Comparison of ENCODE assay signal across 1 cellular context in the genomic region with DNA sequence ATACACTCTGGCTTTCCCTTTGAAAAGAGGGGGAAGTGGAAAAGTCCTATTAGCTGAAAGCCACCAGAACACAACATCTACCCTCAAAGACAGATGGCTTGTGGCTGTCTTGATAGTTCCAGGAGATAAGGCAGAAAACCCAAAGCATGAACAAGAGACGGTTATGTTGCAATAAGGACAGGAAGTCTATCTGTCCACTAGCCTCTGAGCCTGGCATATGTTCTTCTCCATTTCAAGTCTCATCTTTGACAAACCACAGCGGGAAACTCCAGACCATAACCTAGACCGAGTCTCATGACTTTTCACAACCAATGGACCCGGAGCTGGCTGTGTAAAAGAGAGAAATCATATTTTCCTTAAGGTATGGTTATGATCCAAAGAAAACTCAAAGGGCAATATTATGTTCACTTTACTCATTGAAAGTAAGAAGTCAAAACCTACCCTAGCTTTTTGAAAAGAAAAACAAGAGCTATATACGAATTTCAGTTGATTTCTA.
TF ChIP-seq lines count a peak whose summit lies in the region.

No MANE protein-coding gene starts in this region.

TF ChIP-seq in GM12878, 131 proteins besides CTCF, POLR2A, EP300 and RAD21 (continued from another document and continues in another):
- TF ChIP-seq SRF (IDR thresholded peaks at IDR 0.05; ENCODE audit: low read depth in 2 of 2, low read length in 2 of 2) (no peak), RBBP5 (conservative IDR thresholded peaks at IDR 0.05) (no peak), FOS (IDR thresholded peaks at IDR 0.05; ENCODE audit: borderline replicate concordance, extremely low read depth, insufficient read length) (no peak), EZH2 (IDR thresholded peaks at IDR 0.05; ENCODE audit: borderline replicate concordance, control insufficient read depth, low read depth, low read length) (no peak), GABPA (IDR thresholded peaks at IDR 0.05; ENCODE audit: low read depth) (0 out of 2 replicates have a peak, but pooled peaks have one; percentile 8), MTA2 (IDR thresholded peaks at IDR 0.05; ENCODE audit: low read depth) (peak; percentile 59; the same call in 1 of the 2 replicates), PAX5 (IDR thresholded peaks at IDR 0.05; ENCODE audit: borderline replicate concordance, low read depth, low read length) (no peak), TARDBP (IDR thresholded peaks at IDR 0.05; ENCODE audit: borderline replicate concordance) (no peak), SREBF1 (IDR thresholded peaks at IDR 0.05; ENCODE audit: low read length) (no peak), SREBF2 (IDR thresholded peaks at IDR 0.05; ENCODE audit: low read length) (no peak), ZNF207 (IDR thresholded peaks at IDR 0.05; ENCODE audit: borderline replicate concordance) (no peak), NR2C1 (IDR thresholded peaks at IDR 0.05) (no peak), BRCA1 (IDR thresholded peaks at IDR 0.05; ENCODE audit: low read depth, low read length) (no peak), YY1 (IDR thresholded peaks at IDR 0.05; ENCODE audit: low read depth, low read length) (0 out of 2 replicates have a peak, but pooled peaks have one; percentile 38), RCOR1 (conservative IDR thresholded peaks at IDR 0.05; ENCODE audit: low read depth, low read length) (no peak), ZNF274 (IDR thresholded peaks at IDR 0.05; ENCODE audit: insufficient read depth, insufficient read length) (no peak), JUND (IDR thresholded peaks at IDR 0.05; ENCODE audit: low read depth, low read length) (no peak), LARP7 (IDR thresholded peaks at IDR 0.05) (no peak), NR2C2 (IDR thresholded peaks at IDR 0.05; ENCODE audit: borderline replicate concordance, control insufficient read depth, insufficient read length, low read depth) (no peak), TCF12 (IDR thresholded peaks at IDR 0.05; ENCODE audit: low read depth, low read length) (no peak), PML (IDR thresholded peaks at IDR 0.05; ENCODE audit: low read length) (no peak; the same call in 1 of the 2 replicates), HDAC2 (IDR thresholded peaks at IDR 0.05) (no peak), SIX5 (IDR thresholded peaks at IDR 0.05; ENCODE audit: low read depth, low read length, severe bottlenecking) (no peak), SIN3A (IDR thresholded peaks at IDR 0.05; ENCODE audit: low read depth, low read length) (no peak), ZNF217 (IDR thresholded peaks at IDR 0.05) (0 out of 2 replicates have a peak, but pooled peaks have one; percentile 48), DPF2 (IDR thresholded peaks at IDR 0.05) (peak; percentile 38; the same call in 1 of the 2 replicates), HCFC1 (IDR thresholded peaks at IDR 0.05; ENCODE audit: low read length) (no peak), MEF2A (IDR thresholded peaks at IDR 0.05; ENCODE audit: insufficient read depth, low read depth, low read length) (no peak), WRNIP1 (IDR thresholded peaks at IDR 0.05; ENCODE audit: borderline replicate concordance, low read depth, low read length) (no peak), CHD2 (IDR thresholded peaks at IDR 0.05; ENCODE audit: borderline replicate concordance, low read depth, low read length) (0 out of 2 replicates have a peak, but pooled peaks have one; percentile 37)
- TF ChIP-seq, protein P1, sequence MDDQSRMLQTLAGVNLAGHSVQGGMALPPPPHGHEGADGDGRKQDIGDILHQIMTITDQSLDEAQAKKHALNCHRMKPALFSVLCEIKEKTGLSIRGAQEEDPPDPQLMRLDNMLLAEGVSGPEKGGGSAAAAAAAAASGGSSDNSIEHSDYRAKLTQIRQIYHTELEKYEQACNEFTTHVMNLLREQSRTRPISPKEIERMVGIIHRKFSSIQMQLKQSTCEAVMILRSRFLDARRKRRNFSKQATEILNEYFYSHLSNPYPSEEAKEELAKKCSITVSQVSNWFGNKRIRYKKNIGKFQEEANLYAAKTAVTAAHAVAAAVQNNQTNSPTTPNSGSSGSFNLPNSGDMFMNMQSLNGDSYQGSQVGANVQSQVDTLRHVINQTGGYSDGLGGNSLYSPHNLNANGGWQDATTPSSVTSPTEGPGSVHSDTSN (IDR thresholded peaks at IDR 0.05; ENCODE audit: insufficient replicate concordance, low read depth, low read length): no peak
- TF ChIP-seq, protein P2, sequence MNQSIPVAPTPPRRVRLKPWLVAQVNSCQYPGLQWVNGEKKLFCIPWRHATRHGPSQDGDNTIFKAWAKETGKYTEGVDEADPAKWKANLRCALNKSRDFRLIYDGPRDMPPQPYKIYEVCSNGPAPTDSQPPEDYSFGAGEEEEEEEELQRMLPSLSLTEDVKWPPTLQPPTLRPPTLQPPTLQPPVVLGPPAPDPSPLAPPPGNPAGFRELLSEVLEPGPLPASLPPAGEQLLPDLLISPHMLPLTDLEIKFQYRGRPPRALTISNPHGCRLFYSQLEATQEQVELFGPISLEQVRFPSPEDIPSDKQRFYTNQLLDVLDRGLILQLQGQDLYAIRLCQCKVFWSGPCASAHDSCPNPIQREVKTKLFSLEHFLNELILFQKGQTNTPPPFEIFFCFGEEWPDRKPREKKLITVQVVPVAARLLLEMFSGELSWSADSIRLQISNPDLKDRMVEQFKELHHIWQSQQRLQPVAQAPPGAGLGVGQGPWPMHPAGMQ (IDR thresholded peaks at IDR 0.05; ENCODE audit: borderline replicate concordance): no peak
- TF ChIP-seq, protein P3, sequence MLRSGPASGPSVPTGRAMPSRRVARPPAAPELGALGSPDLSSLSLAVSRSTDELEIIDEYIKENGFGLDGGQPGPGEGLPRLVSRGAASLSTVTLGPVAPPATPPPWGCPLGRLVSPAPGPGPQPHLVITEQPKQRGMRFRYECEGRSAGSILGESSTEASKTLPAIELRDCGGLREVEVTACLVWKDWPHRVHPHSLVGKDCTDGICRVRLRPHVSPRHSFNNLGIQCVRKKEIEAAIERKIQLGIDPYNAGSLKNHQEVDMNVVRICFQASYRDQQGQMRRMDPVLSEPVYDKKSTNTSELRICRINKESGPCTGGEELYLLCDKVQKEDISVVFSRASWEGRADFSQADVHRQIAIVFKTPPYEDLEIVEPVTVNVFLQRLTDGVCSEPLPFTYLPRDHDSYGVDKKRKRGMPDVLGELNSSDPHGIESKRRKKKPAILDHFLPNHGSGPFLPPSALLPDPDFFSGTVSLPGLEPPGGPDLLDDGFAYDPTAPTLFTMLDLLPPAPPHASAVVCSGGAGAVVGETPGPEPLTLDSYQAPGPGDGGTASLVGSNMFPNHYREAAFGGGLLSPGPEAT (IDR thresholded peaks at IDR 0.05; ENCODE audit: low read depth): peak; percentile 82
- TF ChIP-seq, protein P4, sequence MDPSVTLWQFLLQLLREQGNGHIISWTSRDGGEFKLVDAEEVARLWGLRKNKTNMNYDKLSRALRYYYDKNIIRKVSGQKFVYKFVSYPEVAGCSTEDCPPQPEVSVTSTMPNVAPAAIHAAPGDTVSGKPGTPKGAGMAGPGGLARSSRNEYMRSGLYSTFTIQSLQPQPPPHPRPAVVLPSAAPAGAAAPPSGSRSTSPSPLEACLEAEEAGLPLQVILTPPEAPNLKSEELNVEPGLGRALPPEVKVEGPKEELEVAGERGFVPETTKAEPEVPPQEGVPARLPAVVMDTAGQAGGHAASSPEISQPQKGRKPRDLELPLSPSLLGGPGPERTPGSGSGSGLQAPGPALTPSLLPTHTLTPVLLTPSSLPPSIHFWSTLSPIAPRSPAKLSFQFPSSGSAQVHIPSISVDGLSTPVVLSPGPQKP (IDR thresholded peaks at IDR 0.05; ENCODE audit: low read depth, low read length): no peak
- TF ChIP-seq, protein P5, sequence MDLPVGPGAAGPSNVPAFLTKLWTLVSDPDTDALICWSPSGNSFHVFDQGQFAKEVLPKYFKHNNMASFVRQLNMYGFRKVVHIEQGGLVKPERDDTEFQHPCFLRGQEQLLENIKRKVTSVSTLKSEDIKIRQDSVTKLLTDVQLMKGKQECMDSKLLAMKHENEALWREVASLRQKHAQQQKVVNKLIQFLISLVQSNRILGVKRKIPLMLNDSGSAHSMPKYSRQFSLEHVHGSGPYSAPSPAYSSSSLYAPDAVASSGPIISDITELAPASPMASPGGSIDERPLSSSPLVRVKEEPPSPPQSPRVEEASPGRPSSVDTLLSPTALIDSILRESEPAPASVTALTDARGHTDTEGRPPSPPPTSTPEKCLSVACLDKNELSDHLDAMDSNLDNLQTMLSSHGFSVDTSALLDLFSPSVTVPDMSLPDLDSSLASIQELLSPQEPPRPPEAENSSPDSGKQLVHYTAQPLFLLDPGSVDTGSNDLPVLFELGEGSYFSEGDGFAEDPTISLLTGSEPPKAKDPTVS (IDR thresholded peaks at IDR 0.05; ENCODE audit: low read depth, low read length): no peak
- TF ChIP-seq, protein P6, sequence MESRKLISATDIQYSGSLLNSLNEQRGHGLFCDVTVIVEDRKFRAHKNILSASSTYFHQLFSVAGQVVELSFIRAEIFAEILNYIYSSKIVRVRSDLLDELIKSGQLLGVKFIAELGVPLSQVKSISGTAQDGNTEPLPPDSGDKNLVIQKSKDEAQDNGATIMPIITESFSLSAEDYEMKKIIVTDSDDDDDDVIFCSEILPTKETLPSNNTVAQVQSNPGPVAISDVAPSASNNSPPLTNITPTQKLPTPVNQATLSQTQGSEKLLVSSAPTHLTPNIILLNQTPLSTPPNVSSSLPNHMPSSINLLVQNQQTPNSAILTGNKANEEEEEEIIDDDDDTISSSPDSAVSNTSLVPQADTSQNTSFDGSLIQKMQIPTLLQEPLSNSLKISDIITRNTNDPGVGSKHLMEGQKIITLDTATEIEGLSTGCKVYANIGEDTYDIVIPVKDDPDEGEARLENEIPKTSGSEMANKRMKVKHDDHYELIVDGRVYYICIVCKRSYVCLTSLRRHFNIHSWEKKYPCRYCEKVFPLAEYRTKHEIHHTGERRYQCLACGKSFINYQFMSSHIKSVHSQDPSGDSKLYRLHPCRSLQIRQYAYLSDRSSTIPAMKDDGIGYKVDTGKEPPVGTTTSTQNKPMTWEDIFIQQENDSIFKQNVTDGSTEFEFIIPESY (IDR thresholded peaks at IDR 0.05): no peak
- TF ChIP-seq, protein P7, sequence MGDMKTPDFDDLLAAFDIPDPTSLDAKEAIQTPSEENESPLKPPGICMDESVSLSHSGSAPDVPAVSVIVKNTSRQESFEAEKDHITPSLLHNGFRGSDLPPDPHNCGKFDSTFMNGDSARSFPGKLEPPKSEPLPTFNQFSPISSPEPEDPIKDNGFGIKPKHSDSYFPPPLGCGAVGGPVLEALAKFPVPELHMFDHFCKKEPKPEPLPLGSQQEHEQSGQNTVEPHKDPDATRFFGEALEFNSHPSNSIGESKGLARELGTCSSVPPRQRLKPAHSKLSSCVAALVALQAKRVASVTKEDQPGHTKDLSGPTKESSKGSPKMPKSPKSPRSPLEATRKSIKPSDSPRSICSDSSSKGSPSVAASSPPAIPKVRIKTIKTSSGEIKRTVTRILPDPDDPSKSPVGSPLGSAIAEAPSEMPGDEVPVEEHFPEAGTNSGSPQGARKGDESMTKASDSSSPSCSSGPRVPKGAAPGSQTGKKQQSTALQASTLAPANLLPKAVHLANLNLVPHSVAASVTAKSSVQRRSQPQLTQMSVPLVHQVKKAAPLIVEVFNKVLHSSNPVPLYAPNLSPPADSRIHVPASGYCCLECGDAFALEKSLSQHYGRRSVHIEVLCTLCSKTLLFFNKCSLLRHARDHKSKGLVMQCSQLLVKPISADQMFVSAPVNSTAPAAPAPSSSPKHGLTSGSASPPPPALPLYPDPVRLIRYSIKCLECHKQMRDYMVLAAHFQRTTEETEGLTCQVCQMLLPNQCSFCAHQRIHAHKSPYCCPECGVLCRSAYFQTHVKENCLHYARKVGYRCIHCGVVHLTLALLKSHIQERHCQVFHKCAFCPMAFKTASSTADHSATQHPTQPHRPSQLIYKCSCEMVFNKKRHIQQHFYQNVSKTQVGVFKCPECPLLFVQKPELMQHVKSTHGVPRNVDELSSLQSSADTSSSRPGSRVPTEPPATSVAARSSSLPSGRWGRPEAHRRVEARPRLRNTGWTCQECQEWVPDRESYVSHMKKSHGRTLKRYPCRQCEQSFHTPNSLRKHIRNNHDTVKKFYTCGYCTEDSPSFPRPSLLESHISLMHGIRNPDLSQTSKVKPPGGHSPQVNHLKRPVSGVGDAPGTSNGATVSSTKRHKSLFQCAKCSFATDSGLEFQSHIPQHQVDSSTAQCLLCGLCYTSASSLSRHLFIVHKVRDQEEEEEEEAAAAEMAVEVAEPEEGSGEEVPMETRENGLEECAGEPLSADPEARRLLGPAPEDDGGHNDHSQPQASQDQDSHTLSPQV (IDR thresholded peaks at IDR 0.05): peak; percentile 37; the same call in 1 of the 2 replicates
- TF ChIP-seq, protein P8, sequence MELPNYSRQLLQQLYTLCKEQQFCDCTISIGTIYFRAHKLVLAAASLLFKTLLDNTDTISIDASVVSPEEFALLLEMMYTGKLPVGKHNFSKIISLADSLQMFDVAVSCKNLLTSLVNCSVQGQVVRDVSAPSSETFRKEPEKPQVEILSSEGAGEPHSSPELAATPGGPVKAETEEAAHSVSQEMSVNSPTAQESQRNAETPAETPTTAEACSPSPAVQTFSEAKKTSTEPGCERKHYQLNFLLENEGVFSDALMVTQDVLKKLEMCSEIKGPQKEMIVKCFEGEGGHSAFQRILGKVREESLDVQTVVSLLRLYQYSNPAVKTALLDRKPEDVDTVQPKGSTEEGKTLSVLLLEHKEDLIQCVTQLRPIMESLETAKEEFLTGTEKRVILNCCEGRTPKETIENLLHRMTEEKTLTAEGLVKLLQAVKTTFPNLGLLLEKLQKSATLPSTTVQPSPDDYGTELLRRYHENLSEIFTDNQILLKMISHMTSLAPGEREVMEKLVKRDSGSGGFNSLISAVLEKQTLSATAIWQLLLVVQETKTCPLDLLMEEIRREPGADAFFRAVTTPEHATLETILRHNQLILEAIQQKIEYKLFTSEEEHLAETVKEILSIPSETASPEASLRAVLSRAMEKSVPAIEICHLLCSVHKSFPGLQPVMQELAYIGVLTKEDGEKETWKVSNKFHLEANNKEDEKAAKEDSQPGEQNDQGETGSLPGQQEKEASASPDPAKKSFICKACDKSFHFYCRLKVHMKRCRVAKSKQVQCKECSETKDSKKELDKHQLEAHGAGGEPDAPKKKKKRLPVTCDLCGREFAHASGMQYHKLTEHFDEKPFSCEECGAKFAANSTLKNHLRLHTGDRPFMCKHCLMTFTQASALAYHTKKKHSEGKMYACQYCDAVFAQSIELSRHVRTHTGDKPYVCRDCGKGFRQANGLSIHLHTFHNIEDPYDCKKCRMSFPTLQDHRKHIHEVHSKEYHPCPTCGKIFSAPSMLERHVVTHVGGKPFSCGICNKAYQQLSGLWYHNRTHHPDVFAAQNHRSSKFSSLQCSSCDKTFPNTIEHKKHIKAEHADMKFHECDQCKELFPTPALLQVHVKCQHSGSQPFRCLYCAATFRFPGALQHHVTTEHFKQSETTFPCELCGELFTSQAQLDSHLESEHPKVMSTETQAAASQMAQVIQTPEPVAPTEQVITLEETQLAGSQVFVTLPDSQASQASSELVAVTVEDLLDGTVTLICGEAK (IDR thresholded peaks at IDR 0.05; ENCODE audit: borderline replicate concordance): 0 out of 2 replicates have a peak, but pooled peaks have one; percentile 4
- TF ChIP-seq, protein P9, sequence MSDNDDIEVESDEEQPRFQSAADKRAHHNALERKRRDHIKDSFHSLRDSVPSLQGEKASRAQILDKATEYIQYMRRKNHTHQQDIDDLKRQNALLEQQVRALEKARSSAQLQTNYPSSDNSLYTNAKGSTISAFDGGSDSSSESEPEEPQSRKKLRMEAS (IDR thresholded peaks at IDR 0.05; ENCODE audit: low read depth, low read length): no peak
